Comparison of ENCODE assay signal across 18 cellular contexts in the genomic region with DNA sequence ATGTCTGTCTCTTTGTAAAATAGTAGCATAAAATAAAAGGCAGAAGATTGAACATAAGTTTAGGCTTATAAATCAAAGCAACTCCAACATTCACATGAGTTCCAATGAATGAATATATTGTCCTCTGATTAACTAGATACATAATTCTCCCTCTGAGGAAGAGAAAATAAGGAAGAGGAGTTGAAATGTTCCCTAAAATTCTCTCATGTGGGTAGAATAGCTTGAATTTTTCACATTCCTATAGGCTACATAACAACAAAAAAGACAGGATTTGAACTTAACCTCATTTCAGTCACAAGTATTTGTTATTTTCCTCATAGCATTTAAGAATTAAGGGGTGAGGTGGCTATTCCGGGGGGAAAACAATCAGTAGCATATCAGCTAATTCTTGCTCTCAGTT.
DNase-seq lines count a peak whose midpoint lies in the region; ATAC-seq and TF ChIP-seq lines count a peak whose summit lies in the region.
"Had no signal": no experiment of that assay in that cellular context is flagged by ENCODE, and none has a peak within 500 bp of the region (broad histone marks: within the 10 kb centered on the region; RNA-seq: fewer than 3 reads in every experiment).

No MANE protein-coding gene starts in this region.

- H3K36me3 Mint-ChIP-seq in endodermal cell (ENCODE audit: low read depth) (no peaks in the 10 kb centered on the region), mesothelial cell of epicardium (no peaks in the 10 kb centered on the region)
- H3K36me3 Mint-ChIP-seq: CD8-positive, alpha-beta memory T cell had no signal

- ATAC-seq in GM21515 (IDR thresholded peaks at IDR 0.05; ENCODE audit: unreplicated experiment), result no peak
- ATAC-seq: HCT116, K562 had no signal

- no peak overlapping the region for H3K4me3 Mint-ChIP-seq in endodermal cell
- H3K4me3 Mint-ChIP-seq in mesothelial cell of epicardium, result no peak overlapping the region
- H3K4me3 Mint-ChIP-seq: CD8-positive, alpha-beta memory T cell had no signal

- H3K9me3 Mint-ChIP-seq in endodermal cell (no peaks in the 10 kb centered on the region), mesothelial cell of epicardium (peaks cover 20% of the 10 kb centered on the region)

- no peaks in the 10 kb centered on the region for H3K9me3 ChIP-seq in HUES64 (ENCODE audit: insufficient read depth, low read depth, low read length)
- no peaks in the 10 kb centered on the region for H3K9me3 ChIP-seq in endodermal cell (ENCODE audit: control insufficient read depth, low read length)

- H3K4me3 ChIP-seq in HUES64 (ENCODE audit: low read length) (no peak overlapping the region), endodermal cell (ENCODE audit: low read length) (no peak overlapping the region)
- H3K4me3 ChIP-seq: K562 had no signal

- H3K36me3 ChIP-seq in HUES64 (ENCODE audit: insufficient read depth, low read length), result no peaks in the 10 kb centered on the region
- no peaks in the 10 kb centered on the region for H3K36me3 ChIP-seq in endodermal cell (ENCODE audit: control insufficient read depth, insufficient read depth, low read length)

- H3K27ac Mint-ChIP-seq in endodermal cell (peak overlapping the region; percentile 52), mesothelial cell of epicardium (peak overlapping the region; percentile 58)
- H3K27ac Mint-ChIP-seq: CD8-positive, alpha-beta memory T cell had no signal

- H3K27me3 Mint-ChIP-seq in endodermal cell (ENCODE audit: insufficient read depth), result no peaks in the 10 kb centered on the region
- H3K27me3 Mint-ChIP-seq in mesothelial cell of epicardium (ENCODE audit: low read depth), result no peaks in the 10 kb centered on the region
- H3K27me3 Mint-ChIP-seq: CD8-positive, alpha-beta memory T cell had no signal

- peaks cover 13% of the 10 kb centered on the region for H3K4me1 Mint-ChIP-seq in endodermal cell
- H3K4me1 Mint-ChIP-seq in mesothelial cell of epicardium, result peaks cover 14% of the 10 kb centered on the region
- H3K4me1 Mint-ChIP-seq: CD8-positive, alpha-beta memory T cell had no signal

- TF ChIP-seq CTCF in endodermal cell (conservative IDR thresholded peaks at IDR 0.05) (no peak), mesothelial cell of epicardium (IDR thresholded peaks at IDR 0.05; ENCODE audit: unreplicated experiment) (no peak)

- H3K4me1 ChIP-seq in HUES64 (ENCODE audit: insufficient read depth, low read length), result peaks cover 19% of the 10 kb centered on the region
- H3K4me1 ChIP-seq in endodermal cell (ENCODE audit: control insufficient read depth, insufficient read depth, low read length), result no peaks in the 10 kb centered on the region

- H3K27ac ChIP-seq in HUES64 (ENCODE audit: low read depth, low read length) (peak overlapping the region; percentile 42), endodermal cell (ENCODE audit: low read depth, low read length) (no peak overlapping the region)

- peak; percentile 1 for DNase-seq in A172 (ENCODE audit: low spot score)
- DNase-seq in endodermal cell, result no peak
- no peak for DNase-seq in mesothelial cell of epicardium (ENCODE audit: low spot score in 2 of 2, unreplicated experiment in 2 of 2)
- no peak for DNase-seq in central memory CD4-positive, alpha-beta T cell
- no peak for DNase-seq in NCI-H2081 treated with DMSO at 0.1 percent for 48 hours (lab: John Stamatoyannopoulos, UW)
- DNase-seq in CD1c-positive myeloid dendritic cell (ENCODE audit: extremely low spot score), result no peak
- DNase-seq: 8988T; CD8-positive, alpha-beta memory T cell; DND-41; MV-4-11; NCI-H1417; NCI-H1930; NCI-H2171 treated with DMSO at 0.1 percent for 48 hours; NCI-H82 had no signal

- 88% methylated on average over 1 of the region's 1 CpG for WGBS in HUES64
- WGBS in endodermal cell (ENCODE audit: insufficient coverage in 1 of 2, insufficient read length in 1 of 2), 2 experiments, result 85 to 89% methylated on average over 1 of the region's 1 CpG

- H3K27me3 ChIP-seq in HUES64 (ENCODE audit: insufficient read depth, low read length) (no peaks in the 10 kb centered on the region), endodermal cell (ENCODE audit: control insufficient read depth, insufficient read depth, low read length, poor library complexity, severe bottlenecking) (peaks cover 3% of the 10 kb centered on the region)

- H3K9ac ChIP-seq in HUES64 (ENCODE audit: low read depth, low read length) (no peak overlapping the region), endodermal cell (ENCODE audit: extremely low read depth, low read length, poor library complexity, severe bottlenecking) (no peak overlapping the region)
